In genomic region chr9:97773723-97774122, GRCh38 we compare ENCODE assay signal across 16 cellular contexts.
DNase-seq lines count a peak whose midpoint lies in the region; ATAC-seq, FAIRE-seq and TF ChIP-seq lines count a peak whose summit lies in the region.
"Had no signal": no experiment of that assay in that cellular context is flagged by ENCODE, and none has a peak within 500 bp of the region (broad histone marks: within the 10 kb centered on the region; RNA-seq: fewer than 3 reads in every experiment).

No MANE protein-coding gene starts in this region.

- DNase-seq in Ammon's horn (ENCODE audit: low spot score) = peak; percentile 22
- DNase-seq in LHCN-M2 (ENCODE audit: low read depth) = peak; percentile 60
- DNase-seq in bronchial epithelial cell (ENCODE audit: low read depth) = peak; percentile 78
- DNase-seq in right atrium auricular region (ENCODE audit: low spot score) = peak; percentile 83
- no peak for DNase-seq in nephron progenitor cell
- DNase-seq in T-helper 2 cell = no peak
- DNase-seq: activated B cell treated with CpG ODN at 0.5 μM for 24 hours; activated CD8-positive, alpha-beta memory T cell treated with anti-CD3 and anti-CD28 coated beads, Interleukin-2, amount 50 U/mL, for 48 hours; DND-41; naive thymus-derived CD4-positive, alpha-beta T cell; NCI-H187 treated with DMSO at 0.1 percent for 48 hours; stimulated activated CD4-positive, alpha-beta T cell treated with anti-CD3 and anti-CD28 coated beads, Interleukin-4, amount 100 ng/mL, for 1 hour had no signal

- H3K4me1 ChIP-seq in right atrium auricular region = no peaks in the 10 kb centered on the region

- H3K27ac Mint-ChIP-seq in nephron progenitor cell = no peak overlapping the region
- H3K27ac Mint-ChIP-seq: activated B cell treated with CpG ODN at 0.5 μM for 24 hours; B cell; naive thymus-derived CD4-positive, alpha-beta T cell had no signal

- no peaks in the 10 kb centered on the region for H3K36me3 ChIP-seq in bronchial epithelial cell (ENCODE audit: control insufficient read depth, insufficient read depth, low read length)
- H3K36me3 ChIP-seq in right atrium auricular region = no peaks in the 10 kb centered on the region
- H3K36me3 ChIP-seq: SJSA1 had no signal

- TF ChIP-seq CTCF in bronchial epithelial cell (IDR thresholded peaks at IDR 0.05; ENCODE audit: insufficient read depth, low read length, severe bottlenecking) = no peak
- no peak for TF ChIP-seq CTCF in right atrium auricular region (IDR thresholded peaks at IDR 0.05)
- TF ChIP-seq CTCF in nephron progenitor cell (IDR thresholded peaks at IDR 0.05) = no peak

- H3K27me3 ChIP-seq in bronchial epithelial cell (ENCODE audit: control insufficient read depth, insufficient read depth, low read length) = no peaks in the 10 kb centered on the region
- H3K27me3 ChIP-seq in right atrium auricular region = no peaks in the 10 kb centered on the region
- H3K27me3 ChIP-seq: SJSA1 had no signal

- H3K9me3 ChIP-seq in right atrium auricular region = peaks cover 0 to 12% of the 10 kb centered on the region in 2 donors
- H3K9me3 ChIP-seq: SJSA1 had no signal

- FAIRE-seq in bronchial epithelial cell (lab: Jason Lieb, UNC) = no peak

- H3K27ac ChIP-seq in right atrium auricular region = no peak overlapping the region
- H3K27ac ChIP-seq: SJSA1 had no signal

- H3K4me3 ChIP-seq in bronchial epithelial cell (ENCODE audit: low read depth, low read length) (no peak overlapping the region), right atrium auricular region (no peak overlapping the region)
- H3K4me3 ChIP-seq: SJSA1 had no signal

- no peaks in the 10 kb centered on the region for H3K36me3 Mint-ChIP-seq in nephron progenitor cell (ENCODE audit: low read depth)

- H3K27me3 Mint-ChIP-seq in nephron progenitor cell (ENCODE audit: low read depth, poor library complexity) = peaks cover 22% of the 10 kb centered on the region

- H3K4me1 Mint-ChIP-seq in nephron progenitor cell = no peaks in the 10 kb centered on the region
- H3K4me1 Mint-ChIP-seq: activated B cell treated with CpG ODN at 0.5 μM for 24 hours, B cell had no signal

- ATAC-seq in GM21381 (IDR thresholded peaks at IDR 0.05; ENCODE audit: unreplicated experiment) = no peak
- ATAC-seq in HG03196 (IDR thresholded peaks at IDR 0.05; ENCODE audit: unreplicated experiment) = no peak
- ATAC-seq: naive thymus-derived CD4-positive, alpha-beta T cell had no signal

- H3K9me3 Mint-ChIP-seq in nephron progenitor cell = peaks cover 14% of the 10 kb centered on the region

- H3K4me3 Mint-ChIP-seq in nephron progenitor cell = no peak overlapping the region
- H3K4me3 Mint-ChIP-seq: activated B cell treated with CpG ODN at 0.5 μM for 24 hours; B cell; naive thymus-derived CD4-positive, alpha-beta T cell had no signal

Comparison
In these comparisons a context has a peak if more than half of its experiments do, and no peak if none do; other contexts are left out.
1. DNase-seq: peak in Ammon's horn (single experiment), LHCN-M2 (single experiment), bronchial epithelial cell (single experiment) and right atrium auricular region (single experiment); none in nephron progenitor cell (single experiment) and T-helper 2 cell (0 of 5).